Comparison of ENCODE assay signal across 19 cellular contexts in the genomic region with DNA sequence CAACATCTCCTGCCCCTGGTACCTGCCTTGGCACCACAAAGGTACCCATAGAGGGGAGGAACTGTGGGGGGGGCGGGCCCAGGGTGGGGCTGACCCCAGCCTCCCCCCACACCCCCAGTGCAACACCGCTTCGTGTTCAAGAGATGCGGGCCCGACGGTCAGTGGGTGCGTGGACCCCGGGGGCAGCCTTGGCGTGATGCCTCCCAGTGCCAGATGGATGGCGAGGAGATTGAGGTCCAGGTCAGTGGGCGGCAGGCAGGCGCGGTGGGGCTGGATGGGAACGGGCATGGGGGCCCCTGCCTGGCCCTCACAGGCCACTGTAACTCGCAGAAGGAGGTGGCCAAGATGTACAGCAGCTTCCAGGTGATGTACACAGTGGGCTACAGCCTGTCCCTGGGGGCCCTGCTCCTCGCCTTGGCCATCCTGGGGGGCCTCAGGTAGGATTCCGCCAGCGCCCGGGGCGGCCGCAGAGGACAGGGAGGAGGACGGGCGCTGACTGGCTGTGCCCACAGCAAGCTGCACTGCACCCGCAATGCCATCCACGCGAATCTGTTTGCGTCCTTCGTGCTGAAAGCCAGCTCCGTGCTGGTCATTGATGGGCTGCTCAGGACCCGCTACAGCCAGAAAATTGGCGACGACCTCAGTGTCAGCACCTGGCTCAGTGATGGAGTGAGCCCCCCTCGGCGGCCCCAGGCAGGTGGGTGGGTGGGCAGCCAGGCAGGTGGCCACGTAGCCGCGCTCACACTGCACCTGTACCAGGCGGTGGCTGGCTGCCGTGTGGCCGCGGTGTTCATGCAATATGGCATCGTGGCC. TPM values are rescaled to one million over a fixed set of nuclear protein-coding genes. Genes with fewer than 3 reads are reported as not detected.
DNase-seq lines count a peak whose midpoint lies in the region; ATAC-seq, FAIRE-seq and TF ChIP-seq lines count a peak whose summit lies in the region.
"Had no signal": no experiment of that assay in that cellular context is flagged by ENCODE, and none has a peak within 500 bp of the region (broad histone marks: within the 10 kb centered on the region; RNA-seq: fewer than 3 reads in every experiment).

No MANE protein-coding gene starts in this region.

- H3K4me3 ChIP-seq in BLaER1 (no peak overlapping the region), HepG2 (replicated peaks in 1 of 3; ENCODE audit: insufficient read depth in 1 of 3, low read depth in 2 of 3, low read length in 3 of 3) (no peak overlapping the region), Peyer's patch (no peak overlapping the region)
- no peak overlapping the region for H3K4me3 ChIP-seq in BLaER1 treated with 17β-estradiol and CSF1 and Interleukin-3, amounts not matched to agents 10 nM and 100 nM

- no peak for FAIRE-seq in HepG2 (lab: Jason Lieb, UNC)
- FAIRE-seq: G401.6, GM12892, H54 had no signal

- TF ChIP-seq CTCF in HepG2 (CRISPR knock-in tag; IDR thresholded peaks at IDR 0.05) = no peak
- no peak for TF ChIP-seq CTCF in Peyer's patch (IDR thresholded peaks at IDR 0.05)

- no TSS peak for BruUV-seq in HepG2 (replicated peaks; lab: Mats Ljungman, UMichigan)

- H3K9me3 ChIP-seq in BLaER1 = no peaks in the 10 kb centered on the region
- no peaks in the 10 kb centered on the region for H3K9me3 ChIP-seq in BLaER1 treated with 17β-estradiol and CSF1 and Interleukin-3, amounts not matched to agents 10 nM and 100 nM (replicated peaks in 1 of 11)
- H3K9me3 ChIP-seq in HepG2 (ENCODE audit: low read length) = no peaks in the 10 kb centered on the region
- no peaks in the 10 kb centered on the region for H3K9me3 ChIP-seq in Peyer's patch

- intact Hi-C loops in HepG2 (cut with micrococcal nuclease; ENCODE audit: unreplicated experiment) = no loop called here

- H3K4me1 ChIP-seq in BLaER1 (peaks cover 86% of the 10 kb centered on the region), HepG2 (ENCODE audit: insufficient read depth, low read length) (peaks cover 33% of the 10 kb centered on the region), Peyer's patch (no peaks in the 10 kb centered on the region)
- peaks cover 11 to 89% (median 73%) of the 10 kb centered on the region in 10 experiments; a peak in 19 of 20 replicates for H3K4me1 ChIP-seq in BLaER1 treated with 17β-estradiol and CSF1 and Interleukin-3, amounts not matched to agents 10 nM and 100 nM

- 62% methylated on average over 31 of the region's 42 CpGs for WGBS in HepG2 (ENCODE audit: low lambda C conversion rate)

- no peaks in the 10 kb centered on the region for H3K36me3 ChIP-seq in BLaER1
- H3K36me3 ChIP-seq in BLaER1 treated with 17β-estradiol and CSF1 and Interleukin-3, amounts not matched to agents 10 nM and 100 nM = no peaks in the 10 kb centered on the region
- no peaks in the 10 kb centered on the region for H3K36me3 ChIP-seq in HepG2 (replicated peaks in 1 of 2; ENCODE audit: control insufficient read depth in 1 of 2, insufficient read depth in 2 of 2, low read length in 2 of 2)
- H3K36me3 ChIP-seq in Peyer's patch = no peaks in the 10 kb centered on the region

- POLR2A ChIA-PET in HepG2 (lab: Yijun Ruan, JAX) = interaction anchor here (1.1 kb wide), 2 partner anchors 22 to 50 kb away, joined by 3 to 4 read pairs; a partner anchor contains a TSS

- TF ChIP-seq EP300 in HepG2 (IDR thresholded peaks at IDR 0.05; ENCODE audit: low read depth in 2 of 2, low read length in 2 of 2) (no peak), HepG2 (CRISPR knock-in tag; IDR thresholded peaks at IDR 0.05; ENCODE audit: borderline replicate concordance) (no peak)

- no peak for ATAC-seq in HepG2

- no peak for TF ChIP-seq POLR2A in HepG2 (IDR thresholded peaks at IDR 0.05; ENCODE audit: insufficient read depth in 1 of 2, low read depth in 2 of 2, low read length in 2 of 2)
- no peak for TF ChIP-seq POLR2A in Peyer's patch (IDR thresholded peaks at IDR 0.05)

- H4K20me1 ChIP-seq in BLaER1 (no peaks in the 10 kb centered on the region), HepG2 (ENCODE audit: insufficient read depth, low read length) (no peaks in the 10 kb centered on the region)
- peaks cover 0 to 25% (median 0%) of the 10 kb centered on the region in 11 experiments; a peak in 8 of 22 replicates for H4K20me1 ChIP-seq in BLaER1 treated with 17β-estradiol and CSF1 and Interleukin-3, amounts not matched to agents 10 nM and 100 nM

- H2AFZ ChIP-seq in HepG2 (ENCODE audit: low read length) = no peak overlapping the region

- TF ChIP-seq RAD21 in HepG2 (CRISPR knock-in tag; IDR thresholded peaks at IDR 0.05) = no peak

- H3K9ac ChIP-seq in BLaER1 (no peak overlapping the region), HepG2 (ENCODE audit: insufficient read depth, low read depth, low read length) (no peak overlapping the region)
- no peak overlapping the region for H3K9ac ChIP-seq in BLaER1 treated with 17β-estradiol and CSF1 and Interleukin-3, amounts not matched to agents 10 nM and 100 nM

- 0 out of 2 replicates have a peak overlapping the region, but pooled peaks have one; percentile 67 for H3K27ac ChIP-seq in BLaER1
- no peak overlapping the region for H3K27ac ChIP-seq in BLaER1 treated with 17β-estradiol and CSF1 and Interleukin-3, amounts not matched to agents 10 nM and 100 nM
- no peak overlapping the region for H3K27ac ChIP-seq in HepG2 (ENCODE audit: extremely low read length, insufficient read depth, low read length)
- no peak overlapping the region for H3K27ac ChIP-seq in Peyer's patch

- DNase-seq in HepG2 (ENCODE audit: low spot score) (no peak), cerebellar nuclear complex (lab: John Stamatoyannopoulos, UW) (no peak), DMS53 (lab: John Stamatoyannopoulos, UW) (no peak), Peyer's patch (no peak)
- DNase-seq: Calu3; CD4-positive, alpha-beta T cell; CD8-positive, alpha-beta memory T cell; DND-41; GOT3; HCEC 1CT had no signal

- H3K79me2 ChIP-seq in HepG2 (ENCODE audit: insufficient read depth, low read length) = no peaks in the 10 kb centered on the region

- H3K4me2 ChIP-seq in BLaER1 = peak overlapping the region; percentile 82
- H3K4me2 ChIP-seq in BLaER1 treated with 17β-estradiol and CSF1 and Interleukin-3, amounts not matched to agents 10 nM and 100 nM = peak overlapping the region in 9 of 11 experiments; percentile 61 to 92 (median 86); a peak in 18 of 22 replicates
- no peak overlapping the region for H3K4me2 ChIP-seq in HepG2 (ENCODE audit: low read depth, low read length)

- in situ Hi-C loops in HepG2 (cut with HindIII; ENCODE audit: extremely low pct_ligation_motif_present, low pct_unique_long_range_greater_than_20kb) = no loop called here

- H3K27me3 ChIP-seq in BLaER1 (peaks cover 25% of the 10 kb centered on the region), HepG2 (ENCODE audit: control insufficient read depth in 1 of 2, insufficient read depth in 2 of 2, low read length in 2 of 2) (peaks cover 9 to 51% of the 10 kb centered on the region in 2 experiments), Peyer's patch (no peaks in the 10 kb centered on the region)
- H3K27me3 ChIP-seq in BLaER1 treated with 17β-estradiol and CSF1 and Interleukin-3, amounts not matched to agents 10 nM and 100 nM = peaks cover 13 to 38% (median 22%) of the 10 kb centered on the region in 11 experiments

- CTCF ChIA-PET in HepG2 (lab: Yijun Ruan, JAX; ENCODE audit: low intra/inter-chr PET ratio, low total read pairs) = no interaction called here

RNA-seq across cellular contexts. Expression of a gene that starts 7.1 kb away (rescaled TPM):
- total RNA-seq in HepG2 (2016; rRNA removed; fragmentation: Illumina TruSeq; extraction: Trizol) (0.13 TPM in 1 of 2 replicates, not detected in the other), Peyer's patch (1 to 10 TPM in 1 of 4 donors, under 1 TPM in 1, not detected in 2; 0.67 to 1.1 TPM)
- total RNA-seq in HepG2 (2016; cell fraction: cytosol; rRNA removed; fragmentation: Illumina TruSeq; extraction: Trizol; ENCODE audit: low read depth) = not detected in 2 replicates
- 0.15 TPM in 1 of 2 replicates, not detected in the other for total RNA-seq in HepG2 (2016; cell fraction: insoluble cytoplasmic fraction; rRNA removed; fragmentation: Illumina TruSeq; extraction: Trizol)
- total RNA-seq in HepG2 (2016; cell fraction: membrane; rRNA removed; fragmentation: Illumina TruSeq; extraction: Trizol) = not detected in 2 replicates
- 0.31 TPM in 1 of 2 replicates, not detected in the other for total RNA-seq in HepG2 (2016; cell fraction: nucleus; rRNA removed; fragmentation: Illumina TruSeq; extraction: Trizol)
- 0.04 and 0.27 TPM in 2 replicates for polyA plus RNA-seq in HepG2 (2011; rRNA removed)
- polyA plus RNA-seq in HepG2 (2011; cell fraction: cytosol; rRNA removed) = 0.10 and 0.12 TPM in 2 replicates
- polyA plus RNA-seq in HepG2 (2011; cell fraction: nucleus; rRNA removed) = 4.7 and 5.5 TPM in 2 replicates
- 0.07 and 0.27 TPM in 2 replicates for polyA plus RNA-seq in HepG2 (2012)
- not detected in 2 replicates for polyA plus RNA-seq in HepG2 (2016; cell fraction: cytosol; fragmentation: Illumina TruSeq; extraction: Trizol; ENCODE audit: low read depth)
- polyA plus RNA-seq in HepG2 (2016; cell fraction: insoluble cytoplasmic fraction; fragmentation: Illumina TruSeq; extraction: Trizol; ENCODE audit: low read depth) = not detected in 2 replicates
- not detected in 2 replicates for polyA plus RNA-seq in HepG2 (2016; cell fraction: membrane; fragmentation: Illumina TruSeq; extraction: Trizol; ENCODE audit: low read depth)
- 0.31 and 0.60 TPM in 2 replicates for polyA plus RNA-seq in HepG2 (2016; cell fraction: nucleus; fragmentation: Illumina TruSeq; extraction: Trizol; ENCODE audit: insufficient read depth, low read depth)
- 0.14 and 0.26 TPM in 2 replicates for polyA minus RNA-seq in HepG2 (2011; rRNA and poly(A)+ RNA removed; ENCODE audit: low replicate concordance)
- not detected in 2 replicates for polyA minus RNA-seq in HepG2 (2011; cell fraction: cytosol; rRNA and poly(A)+ RNA removed)
- 0.52 and 0.87 TPM in 2 replicates for polyA minus RNA-seq in HepG2 (2011; cell fraction: nucleus; rRNA and poly(A)+ RNA removed)
- total RNA-seq: A172; A673; CD4-positive, alpha-beta T cell; CD8-positive, alpha-beta memory T cell had no signal
- polyA plus RNA-seq: BJ; CD14-positive monocyte; CD8-positive, alpha-beta memory T cell had no signal

RNA-seq across cellular contexts. Expression of a gene that starts 22.0 kb away (rescaled TPM):
- total RNA-seq in HepG2 (2016; rRNA removed; fragmentation: Illumina TruSeq; extraction: Trizol) (76.1 and 84.9 TPM in 2 replicates), Peyer's patch (10 to 100 TPM; 19.6 to 47.9 (median 28.8) TPM)
- total RNA-seq in HepG2 (2016; cell fraction: cytosol; rRNA removed; fragmentation: Illumina TruSeq; extraction: Trizol; ENCODE audit: low read depth) = 74.8 and 93.7 TPM in 2 replicates
- 73.6 and 90.1 TPM in 2 replicates for total RNA-seq in HepG2 (2016; cell fraction: insoluble cytoplasmic fraction; rRNA removed; fragmentation: Illumina TruSeq; extraction: Trizol)
- 97.9 and 116 TPM in 2 replicates for total RNA-seq in HepG2 (2016; cell fraction: membrane; rRNA removed; fragmentation: Illumina TruSeq; extraction: Trizol)
- total RNA-seq in HepG2 (2016; cell fraction: nucleus; rRNA removed; fragmentation: Illumina TruSeq; extraction: Trizol) = 29.3 and 32.8 TPM in 2 replicates
- polyA plus RNA-seq in HepG2 (2011; rRNA removed) = 79.7 and 113 TPM in 2 replicates
- 95.7 and 150 TPM in 2 replicates for polyA plus RNA-seq in HepG2 (2011; cell fraction: cytosol; rRNA removed)
- polyA plus RNA-seq in HepG2 (2011; cell fraction: nucleus; rRNA removed) = 122 and 140 TPM in 2 replicates
- polyA plus RNA-seq in HepG2 (2012) = 44.7 and 56.7 TPM in 2 replicates
- polyA plus RNA-seq in HepG2 (2016; cell fraction: cytosol; fragmentation: Illumina TruSeq; extraction: Trizol; ENCODE audit: low read depth) = 77.4 and 92.8 TPM in 2 replicates
- 75.3 and 82.0 TPM in 2 replicates for polyA plus RNA-seq in HepG2 (2016; cell fraction: insoluble cytoplasmic fraction; fragmentation: Illumina TruSeq; extraction: Trizol; ENCODE audit: low read depth)
- 86.8 and 108 TPM in 2 replicates for polyA plus RNA-seq in HepG2 (2016; cell fraction: membrane; fragmentation: Illumina TruSeq; extraction: Trizol; ENCODE audit: low read depth)
- polyA plus RNA-seq in HepG2 (2016; cell fraction: nucleus; fragmentation: Illumina TruSeq; extraction: Trizol; ENCODE audit: insufficient read depth, low read depth) = 63.7 and 68.1 TPM in 2 replicates
- polyA minus RNA-seq in HepG2 (2011; rRNA and poly(A)+ RNA removed; ENCODE audit: low replicate concordance) = 1.6 and 50.7 TPM in 2 replicates
- 39.9 and 44.0 TPM in 2 replicates for polyA minus RNA-seq in HepG2 (2011; cell fraction: cytosol; rRNA and poly(A)+ RNA removed)
- polyA minus RNA-seq in HepG2 (2011; cell fraction: nucleus; rRNA and poly(A)+ RNA removed) = 12.4 and 13.7 TPM in 2 replicates

RNA-seq across cellular contexts. Expression of a gene that starts 23.8 kb away (rescaled TPM):
- total RNA-seq in HepG2 (2016; rRNA removed; fragmentation: Illumina TruSeq; extraction: Trizol) (0.69 and 1.00 TPM in 2 replicates), Peyer's patch (not detected)
- 0.71 and 2.3 TPM in 2 replicates for total RNA-seq in HepG2 (2016; cell fraction: cytosol; rRNA removed; fragmentation: Illumina TruSeq; extraction: Trizol; ENCODE audit: low read depth)
- 1.3 TPM in 1 of 2 replicates, not detected in the other for total RNA-seq in HepG2 (2016; cell fraction: insoluble cytoplasmic fraction; rRNA removed; fragmentation: Illumina TruSeq; extraction: Trizol)
- 1.00 and 1.2 TPM in 2 replicates for total RNA-seq in HepG2 (2016; cell fraction: membrane; rRNA removed; fragmentation: Illumina TruSeq; extraction: Trizol)
- total RNA-seq in HepG2 (2016; cell fraction: nucleus; rRNA removed; fragmentation: Illumina TruSeq; extraction: Trizol) = 0.91 and 1.8 TPM in 2 replicates
- polyA plus RNA-seq in HepG2 (2011; rRNA removed) = 0.17 and 0.33 TPM in 2 replicates
- polyA plus RNA-seq in HepG2 (2011; cell fraction: cytosol; rRNA removed) = 0.55 and 1.1 TPM in 2 replicates
- polyA plus RNA-seq in HepG2 (2011; cell fraction: nucleus; rRNA removed) = 1.6 and 2.8 TPM in 2 replicates
- 0.34 and 0.52 TPM in 2 replicates for polyA plus RNA-seq in HepG2 (2012)
- polyA plus RNA-seq in HepG2 (2016; cell fraction: cytosol; fragmentation: Illumina TruSeq; extraction: Trizol; ENCODE audit: low read depth) = 0.57 and 1.0 TPM in 2 replicates
- polyA plus RNA-seq in HepG2 (2016; cell fraction: insoluble cytoplasmic fraction; fragmentation: Illumina TruSeq; extraction: Trizol; ENCODE audit: low read depth) = 1.7 TPM in 1 of 2 replicates, not detected in the other
- 0.56 TPM in 1 of 2 replicates, not detected in the other for polyA plus RNA-seq in HepG2 (2016; cell fraction: membrane; fragmentation: Illumina TruSeq; extraction: Trizol; ENCODE audit: low read depth)
- polyA plus RNA-seq in HepG2 (2016; cell fraction: nucleus; fragmentation: Illumina TruSeq; extraction: Trizol; ENCODE audit: insufficient read depth, low read depth) = 2.1 TPM in 1 of 2 replicates, not detected in the other
- polyA minus RNA-seq in HepG2 (2011; rRNA and poly(A)+ RNA removed; ENCODE audit: low replicate concordance) = 0.09 and 0.88 TPM in 2 replicates
- polyA minus RNA-seq in HepG2 (2011; cell fraction: cytosol; rRNA and poly(A)+ RNA removed) = not detected in 2 replicates
- 1.9 TPM in 1 of 2 replicates, not detected in the other for polyA minus RNA-seq in HepG2 (2011; cell fraction: nucleus; rRNA and poly(A)+ RNA removed)
- total RNA-seq: A172; A673; Calu3; CD4-positive, alpha-beta T cell; CD8-positive, alpha-beta memory T cell had no signal
- polyA plus RNA-seq: BJ; CD8-positive, alpha-beta memory T cell had no signal

RNA-seq across cellular contexts. Expression of a gene that starts 49.2 kb away (rescaled TPM):
- total RNA-seq in HepG2 (2016; rRNA removed; fragmentation: Illumina TruSeq; extraction: Trizol) (337 and 782 TPM in 2 replicates), Peyer's patch (1,000 to 10,000 TPM in 3 of 4 donors, 100 to 1,000 TPM in 1; 326 to 1,290 (median 1,196) TPM)
- total RNA-seq in HepG2 (2016; cell fraction: cytosol; rRNA removed; fragmentation: Illumina TruSeq; extraction: Trizol; ENCODE audit: low read depth) = 162 and 167 TPM in 2 replicates
- 282 and 813 TPM in 2 replicates for total RNA-seq in HepG2 (2016; cell fraction: insoluble cytoplasmic fraction; rRNA removed; fragmentation: Illumina TruSeq; extraction: Trizol)
- 299 and 300 TPM in 2 replicates for total RNA-seq in HepG2 (2016; cell fraction: membrane; rRNA removed; fragmentation: Illumina TruSeq; extraction: Trizol)
- 801 and 884 TPM in 2 replicates for total RNA-seq in HepG2 (2016; cell fraction: nucleus; rRNA removed; fragmentation: Illumina TruSeq; extraction: Trizol)
- 181 and 185 TPM in 2 replicates for polyA plus RNA-seq in HepG2 (2011; rRNA removed)
- polyA plus RNA-seq in HepG2 (2011; cell fraction: cytosol; rRNA removed) = 150 and 176 TPM in 2 replicates
- polyA plus RNA-seq in HepG2 (2011; cell fraction: nucleus; rRNA removed) = 517 and 557 TPM in 2 replicates
- 1,462 and 1,524 TPM in 2 replicates for polyA plus RNA-seq in HepG2 (2012)
- 236 TPM in 2 replicates for polyA plus RNA-seq in HepG2 (2016; cell fraction: cytosol; fragmentation: Illumina TruSeq; extraction: Trizol; ENCODE audit: low read depth)
- 494 and 566 TPM in 2 replicates for polyA plus RNA-seq in HepG2 (2016; cell fraction: insoluble cytoplasmic fraction; fragmentation: Illumina TruSeq; extraction: Trizol; ENCODE audit: low read depth)
- polyA plus RNA-seq in HepG2 (2016; cell fraction: membrane; fragmentation: Illumina TruSeq; extraction: Trizol; ENCODE audit: low read depth) = 378 and 399 TPM in 2 replicates
- polyA plus RNA-seq in HepG2 (2016; cell fraction: nucleus; fragmentation: Illumina TruSeq; extraction: Trizol; ENCODE audit: insufficient read depth, low read depth) = 2,290 and 2,428 TPM in 2 replicates
- 90.8 and 213 TPM in 2 replicates for polyA minus RNA-seq in HepG2 (2011; rRNA and poly(A)+ RNA removed; ENCODE audit: low replicate concordance)
- 303 and 378 TPM in 2 replicates for polyA minus RNA-seq in HepG2 (2011; cell fraction: cytosol; rRNA and poly(A)+ RNA removed)
- 250 and 278 TPM in 2 replicates for polyA minus RNA-seq in HepG2 (2011; cell fraction: nucleus; rRNA and poly(A)+ RNA removed)
